13 cellular contexts compared by ENCODE assay signal in genomic region chr7:139914306-139914747, GRCh38.
DNase-seq lines count a peak whose midpoint lies in the region; ATAC-seq and FAIRE-seq lines count a peak whose summit lies in the region.
"Had no signal": no experiment of that assay in that cellular context is flagged by ENCODE, and none has a peak within 500 bp of the region (broad histone marks: within the 10 kb centered on the region; RNA-seq: fewer than 3 reads in every experiment).

No MANE protein-coding gene starts in this region.

- peaks cover 6% of the 10 kb centered on the region for H3K27me3 Mint-ChIP-seq in activated CD4-positive, alpha-beta T cell treated with anti-CD3 and anti-CD28 coated beads, Interleukin-2, amount 10 ng/mL, durations not matched to agents 24 days and 14 days
- no peaks in the 10 kb centered on the region for H3K27me3 Mint-ChIP-seq in stimulated activated memory B cell treated with anti-CD40 and anti-IgM and Interleukin-4, amounts not matched to agents 10 μg/mL and 1 μg/mL and 100 μg/mL, for 72 hours

- peaks cover 23% of the 10 kb centered on the region for H3K4me1 Mint-ChIP-seq in activated CD4-positive, alpha-beta T cell treated with anti-CD3 and anti-CD28 coated beads, Interleukin-2, amount 10 ng/mL, durations not matched to agents 24 days and 14 days
- H3K4me1 Mint-ChIP-seq in stimulated activated memory B cell treated with anti-CD40 and anti-IgM and Interleukin-4, amounts not matched to agents 10 μg/mL and 1 μg/mL and 100 μg/mL, for 72 hours = peaks cover 43% of the 10 kb centered on the region

- no peak overlapping the region for H3K4me3 Mint-ChIP-seq in activated CD4-positive, alpha-beta T cell treated with anti-CD3 and anti-CD28 coated beads, Interleukin-2, amount 10 ng/mL, durations not matched to agents 24 days and 14 days
- H3K4me3 Mint-ChIP-seq in stimulated activated memory B cell treated with anti-CD40 and anti-IgM and Interleukin-4, amounts not matched to agents 10 μg/mL and 1 μg/mL and 100 μg/mL, for 72 hours = no peak overlapping the region
- H3K4me3 Mint-ChIP-seq: neural progenitor cell had no signal

- intact Hi-C loops in activated CD4-positive, alpha-beta T cell treated with anti-CD3 and anti-CD28 coated beads, Interleukin-2, amount 10 ng/mL, durations not matched to agents 24 days and 14 days (cut with micrococcal nuclease) = loop anchor here (10.0 kb wide), 1 partner anchor 270 kb away; no protein-coding TSS in a partner anchor

- H3K36me3 Mint-ChIP-seq in activated CD4-positive, alpha-beta T cell treated with anti-CD3 and anti-CD28 coated beads, Interleukin-2, amount 10 ng/mL, durations not matched to agents 24 days and 14 days (ENCODE audit: low read depth) = no peaks in the 10 kb centered on the region
- peaks cover 10% of the 10 kb centered on the region for H3K36me3 Mint-ChIP-seq in stimulated activated memory B cell treated with anti-CD40 and anti-IgM and Interleukin-4, amounts not matched to agents 10 μg/mL and 1 μg/mL and 100 μg/mL, for 72 hours
- H3K36me3 Mint-ChIP-seq: neural progenitor cell had no signal

- peak; percentile 49 for DNase-seq in activated CD4-positive, alpha-beta T cell treated with anti-CD3 and anti-CD28 coated beads, Interleukin-2, amount 10 ng/mL, durations not matched to agents 24 days and 14 days
- DNase-seq in activated CD4-positive, alpha-beta T cell treated with anti-CD3 and anti-CD28 coated beads for 4 hours = no peak
- DNase-seq in RCC 7860 (ENCODE audit: low spot score) (peak; percentile 46), fibroblast of gingiva (ENCODE audit: low read depth) (peak; percentile 70), NCI-H187 (lab: John Stamatoyannopoulos, UW) (no peak), NCI-H128 (lab: John Stamatoyannopoulos, UW; ENCODE audit: unreplicated experiment) (no peak), NCI-H526 (lab: John Stamatoyannopoulos, UW) (no peak)
- DNase-seq: SW 1271 had no signal

- no peak for FAIRE-seq in RCC 7860 (lab: Jason Lieb, UNC)
- FAIRE-seq: A204.1 had no signal

- no peak for ATAC-seq in stimulated activated memory B cell treated with anti-CD40 and anti-IgM and Interleukin-4, amounts not matched to agents 10 μg/mL and 1 μg/mL and 100 μg/mL, for 72 hours
- ATAC-seq: activated CD4-positive, CD25-positive, alpha-beta regulatory T cell treated with anti-CD3 and anti-CD28 coated beads, Interleukin-2, amount 50 U/mL, for 24 hours; left lobe of liver had no signal

- H3K27ac Mint-ChIP-seq in activated CD4-positive, alpha-beta T cell treated with anti-CD3 and anti-CD28 coated beads, Interleukin-2, amount 10 ng/mL, durations not matched to agents 24 days and 14 days = no peak overlapping the region
- H3K27ac Mint-ChIP-seq in stimulated activated memory B cell treated with anti-CD40 and anti-IgM and Interleukin-4, amounts not matched to agents 10 μg/mL and 1 μg/mL and 100 μg/mL, for 72 hours = peak overlapping the region; percentile 33
- H3K27ac Mint-ChIP-seq: neural progenitor cell had no signal

- H3K9me3 Mint-ChIP-seq in activated CD4-positive, alpha-beta T cell treated with anti-CD3 and anti-CD28 coated beads, Interleukin-2, amount 10 ng/mL, durations not matched to agents 24 days and 14 days = no peaks in the 10 kb centered on the region
- no peaks in the 10 kb centered on the region for H3K9me3 Mint-ChIP-seq in stimulated activated memory B cell treated with anti-CD40 and anti-IgM and Interleukin-4, amounts not matched to agents 10 μg/mL and 1 μg/mL and 100 μg/mL, for 72 hours
- H3K9me3 Mint-ChIP-seq: neural progenitor cell had no signal

Comparison
In these comparisons a context has a peak if more than half of its experiments do, and no peak if none do; other contexts are left out.
1. DNase-seq: peak in activated CD4-positive, alpha-beta T cell treated with anti-CD3 and anti-CD28 coated beads, Interleukin-2, amount 10 ng/mL, durations not matched to agents 24 days and 14 days (single experiment), RCC 7860 (single experiment) and fibroblast of gingiva (single experiment); none in activated CD4-positive, alpha-beta T cell treated with anti-CD3 and anti-CD28 coated beads for 4 hours (0 of 2), NCI-H187 (0 of 2), NCI-H128 (single experiment) and NCI-H526 (0 of 2).